In the genomic region with DNA sequence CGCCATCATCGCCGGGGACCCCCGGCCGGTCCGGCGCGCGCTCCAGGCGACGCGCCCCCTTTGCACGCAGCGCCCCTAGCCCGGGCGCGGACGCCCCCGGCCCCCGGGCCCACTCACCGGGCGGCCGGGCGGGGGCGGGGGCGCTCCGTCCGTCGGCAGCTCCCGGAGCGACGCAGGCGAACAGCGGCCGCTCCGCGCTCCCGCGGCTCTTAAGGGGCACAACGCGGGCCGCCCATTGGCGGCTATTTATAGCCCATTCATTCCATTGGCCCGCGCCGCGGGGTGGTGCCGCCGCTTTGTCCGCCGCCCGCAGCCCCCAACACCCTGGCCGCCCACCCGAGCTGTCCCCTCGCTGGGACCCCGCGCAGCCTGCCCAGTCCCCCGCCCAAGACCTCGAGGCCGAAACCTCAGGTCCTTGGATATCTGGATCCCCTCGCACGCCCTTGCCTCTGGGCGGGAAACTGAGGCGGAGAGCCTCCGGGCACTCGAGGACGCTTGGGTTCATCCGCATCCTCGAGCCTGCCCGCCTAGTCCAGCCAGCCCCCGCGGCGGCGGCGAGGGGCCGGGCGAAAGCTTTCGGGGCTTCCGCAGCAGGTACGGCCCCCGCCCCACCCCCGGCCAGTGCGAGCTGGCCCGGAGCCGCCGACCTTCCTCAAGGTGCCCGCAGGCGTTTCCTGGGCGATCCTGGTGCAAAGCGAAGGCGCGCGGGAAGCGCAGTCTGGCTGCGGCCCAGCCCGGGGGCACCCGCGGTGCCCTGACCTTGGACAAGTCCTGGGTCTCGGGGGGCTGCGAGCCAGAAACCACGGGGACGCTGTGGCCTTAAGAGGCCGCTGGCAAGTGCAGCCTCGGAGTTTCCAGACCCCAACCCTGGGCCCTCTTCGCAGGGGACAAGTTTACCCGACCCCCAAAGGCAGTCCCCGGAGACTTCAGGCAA, we compare ENCODE assay signal across 8 cellular contexts. TPM values are rescaled to one million over a fixed set of nuclear protein-coding genes. Genes with fewer than 3 reads are reported as not detected.
DNase-seq lines count a peak whose midpoint lies in the region; ATAC-seq and TF ChIP-seq lines count a peak whose summit lies in the region.

CKB (minus strand) TSS at position 182 of the 934 bp plus-strand sequence. CDS start 337 bp downstream, outside the sequence.

- ATAC-seq in T-helper 17 cell: no peak
- peak in 1 of 2 donors; percentile 35 for ATAC-seq in upper lobe of left lung (ENCODE audit: low FRiP score in 2 of 2)
- no peak for ATAC-seq in GM21381 (IDR thresholded peaks at IDR 0.05; ENCODE audit: unreplicated experiment)

- 12 to 42% methylated on average over 4 to 59 of the region's 107 CpGs for WGBS in upper lobe of left lung, 2 donors

- 0 out of 2 replicates have a peak, but pooled peaks cover 6% of the 10 kb centered on the region for H4K20me1 ChIP-seq in DOHH2 (ENCODE audit: control insufficient read depth, insufficient read depth, low read depth, low read length)

- H3K9me3 ChIP-seq in DOHH2 (ENCODE audit: control insufficient read depth, insufficient read depth, low read length): no peaks in the 10 kb centered on the region
- no peaks in the 10 kb centered on the region for H3K9me3 ChIP-seq in T-helper 17 cell (ENCODE audit: control insufficient read depth, low read length, poor library complexity, severe bottlenecking)
- H3K9me3 ChIP-seq in upper lobe of left lung: no peaks in the 10 kb centered on the region

- H3K36me3 Mint-ChIP-seq in T-helper 17 cell (ENCODE audit: low read depth) (no peaks in the 10 kb centered on the region), mesothelial cell of epicardium (no peaks in the 10 kb centered on the region)

- H3K4me3 ChIP-seq in DOHH2 (ENCODE audit: low read length) (peak within 1 kb of the TSS; percentile 71), upper lobe of left lung (peak within 1 kb of the TSS; percentile 36 to 61 (median 60))

- DNase-seq in NCI-H1048 (lab: John Stamatoyannopoulos, UW): peak; percentile 22
- no peak for DNase-seq in T-helper 17 cell
- no peak for DNase-seq in epithelial cell of prostate (ENCODE audit: low read depth, low spot score)
- DNase-seq in mesothelial cell of epicardium (ENCODE audit: low spot score in 2 of 2, unreplicated experiment in 2 of 2): peak in 1 of 2 experiments; percentile 50
- peak in 1 of 2 donors; percentile 93 for DNase-seq in upper lobe of left lung
- DNase-seq in central memory CD4-positive, alpha-beta T cell: no peak

- peaks cover 25% of the 10 kb centered on the region for H3K27me3 ChIP-seq in DOHH2 (ENCODE audit: control insufficient read depth, low read length)
- H3K27me3 ChIP-seq in upper lobe of left lung: peaks cover 0 to 20% (median 11%) of the 10 kb centered on the region in 4 donors

- no peaks in the 10 kb centered on the region for H3K9me2 ChIP-seq in DOHH2 (replicated peaks; ENCODE audit: control insufficient read depth, low read length)

- H3K4me2 ChIP-seq in DOHH2 (ENCODE audit: low read length): peak within 1 kb of the TSS; percentile 83

- H3K27ac Mint-ChIP-seq in T-helper 17 cell: no peak within 1 kb of the TSS
- H3K27ac Mint-ChIP-seq in mesothelial cell of epicardium: no peak within 1 kb of the TSS

- peak in 3 of 4 donors; percentile 36 to 77 (median 64) for TF ChIP-seq POLR2A in upper lobe of left lung (IDR thresholded peaks at IDR 0.05)

- no peak within 1 kb of the TSS for H3K27ac ChIP-seq in DOHH2 (ENCODE audit: low read depth, low read length)
- H3K27ac ChIP-seq in epithelial cell of prostate: peak within 1 kb of the TSS; percentile 46
- H3K27ac ChIP-seq in upper lobe of left lung: peak within 1 kb of the TSS; percentile 62 to 83 (median 78)

- 0 out of 2 replicates have a peak, but pooled peaks cover 2% of the 10 kb centered on the region for H3F3A ChIP-seq in DOHH2 (ENCODE audit: control insufficient read depth, insufficient read depth)

- H3K27me3 Mint-ChIP-seq in T-helper 17 cell (no peaks in the 10 kb centered on the region), mesothelial cell of epicardium (ENCODE audit: low read depth) (peaks cover 44% of the 10 kb centered on the region)

- H3K4me1 Mint-ChIP-seq in T-helper 17 cell (peaks cover 19% of the 10 kb centered on the region), mesothelial cell of epicardium (peaks cover 37% of the 10 kb centered on the region)

- no peaks in the 10 kb centered on the region for H3K36me3 ChIP-seq in DOHH2 (ENCODE audit: control insufficient read depth, low read length)
- no peaks in the 10 kb centered on the region for H3K36me3 ChIP-seq in upper lobe of left lung

- TF ChIP-seq CTCF in DOHH2 (IDR thresholded peaks at IDR 0.05; ENCODE audit: low read depth, low read length, poor library complexity, severe bottlenecking) (no peak), mesothelial cell of epicardium (IDR thresholded peaks at IDR 0.05; ENCODE audit: unreplicated experiment) (no peak), upper lobe of left lung (IDR thresholded peaks at IDR 0.05) (no peak)

- H3K79me2 ChIP-seq in DOHH2 (ENCODE audit: control insufficient read depth, low read length): no peaks in the 10 kb centered on the region

- H3K9me3 Mint-ChIP-seq in mesothelial cell of epicardium: no peaks in the 10 kb centered on the region

- H3K4me3 Mint-ChIP-seq in T-helper 17 cell (peak within 1 kb of the TSS; percentile 63), mesothelial cell of epicardium (peak within 1 kb of the TSS; percentile 54)

- peaks cover 32% of the 10 kb centered on the region for H3K4me1 ChIP-seq in DOHH2 (ENCODE audit: control insufficient read depth, low read length)
- H3K4me1 ChIP-seq in upper lobe of left lung: peaks cover 54 to 74% (median 60%) of the 10 kb centered on the region in 4 donors

- no peak for TF ChIP-seq EP300 in upper lobe of left lung (IDR thresholded peaks at IDR 0.05)

RNA-seq across cellular contexts. Expression of gene CKB, which starts in this region (rescaled TPM):
- total RNA-seq in T-helper 17 cell (1 to 10 TPM; 7.0 to 8.0 TPM), mesothelial cell of epicardium (50.6 to 56.7 TPM (median 53.3 TPM) in 3 replicates), upper lobe of left lung (100 to 1,000 TPM; 168 to 303 (median 231) TPM)
